Comparison of ENCODE assay signal across 10 cellular contexts in the genomic region with DNA sequence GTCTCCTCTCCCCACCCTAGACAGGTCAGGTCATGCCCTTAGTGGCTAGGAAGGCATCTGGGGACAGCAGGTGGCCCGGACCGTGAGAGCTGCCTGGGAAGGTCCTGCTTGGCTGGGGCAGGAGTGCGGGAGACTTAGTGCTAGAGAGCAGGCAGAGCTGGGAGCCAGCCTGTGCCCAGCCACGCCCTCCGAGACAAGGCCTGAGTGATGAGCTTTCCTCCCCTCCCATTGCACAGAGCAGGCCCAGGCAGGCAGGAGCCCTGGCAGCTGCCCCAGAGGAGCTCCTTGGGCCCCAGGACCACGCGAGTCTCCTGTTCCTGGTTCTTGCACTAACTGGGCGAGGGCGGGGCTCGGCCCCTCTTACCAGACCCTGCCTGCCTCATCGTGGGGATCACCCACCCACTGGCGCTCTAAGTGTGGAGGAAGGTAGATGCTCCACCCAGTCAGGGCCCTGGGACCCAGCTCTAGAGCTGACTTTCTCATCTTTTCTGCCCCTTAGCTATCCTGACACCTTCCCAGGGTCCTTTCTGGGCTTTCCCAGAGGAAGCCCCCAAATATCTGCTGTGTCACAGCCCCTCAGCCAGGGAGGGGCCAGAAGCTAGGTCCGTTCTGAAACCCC. TPM values are rescaled to one million over a fixed set of nuclear protein-coding genes. Genes with fewer than 3 reads are reported as not detected.
DNase-seq lines count a peak whose midpoint lies in the region; ATAC-seq and TF ChIP-seq lines count a peak whose summit lies in the region.
"Had no signal": no experiment of that assay in that cellular context is flagged by ENCODE, and none has a peak within 500 bp of the region (broad histone marks: within the 10 kb centered on the region; RNA-seq: fewer than 3 reads in every experiment).

No MANE protein-coding gene starts in this region.

- WGBS in mammary epithelial cell (ENCODE audit: low coverage, missing lambda C conversion rate) = 20% methylated on average over 5 of the region's 13 CpGs
- WGBS in psoas muscle, 3 donors = 59 to 80% (median 66%) methylated on average over 8 to 13 of the region's 13 CpGs

- peak overlapping the region; percentile 54 for H3K27ac ChIP-seq in mammary epithelial cell (ENCODE audit: insufficient read depth, low read depth, low read length)
- peak overlapping the region; percentile 69 for H3K27ac ChIP-seq in psoas muscle

- no peaks in the 10 kb centered on the region for H3K9me3 Mint-ChIP-seq in effector memory CD8-positive, alpha-beta T cell

- intact Hi-C loops in mammary epithelial cell (cut with micrococcal nuclease) = loop anchor here (1.0 kb wide), 1 partner anchor 30 kb away; no protein-coding TSS in a partner anchor
- intact Hi-C loops in psoas muscle (cut with DNase I) = no loop called here

- CTCF ChIA-PET in mammary epithelial cell (lab: Charles Lee; ENCODE audit: low non-redundant PET) = interaction anchor here (0.6 kb wide), 2 partner anchors 49 to 164 kb away, joined by 3 read pairs; a partner anchor contains a TSS

- H3K36me3 ChIP-seq in mammary epithelial cell (ENCODE audit: insufficient read depth, low read length) = no peaks in the 10 kb centered on the region
- no peaks in the 10 kb centered on the region for H3K36me3 ChIP-seq in psoas muscle (ENCODE audit: insufficient read depth in 1 of 2, low read depth in 1 of 2)

- in situ Hi-C loops in mammary epithelial cell (cut with MboI; ENCODE audit: low sequenced_read_pairs in 2 of 2) = no loop called here

- H3K9ac ChIP-seq in mammary epithelial cell (ENCODE audit: insufficient read depth, low read length) = no peak overlapping the region

- no peaks in the 10 kb centered on the region for H4K20me1 ChIP-seq in mammary epithelial cell (ENCODE audit: insufficient read depth, low read length)

- ATAC-seq in psoas muscle = peak; percentile 68 to 85 (median 76)
- ATAC-seq in effector memory CD8-positive, alpha-beta T cell (replicated peaks) = no peak

- no peaks in the 10 kb centered on the region for H3K79me2 ChIP-seq in mammary epithelial cell (ENCODE audit: insufficient read depth, low read length)

- H2AFZ ChIP-seq in mammary epithelial cell (ENCODE audit: low read depth, low read length) = peak overlapping the region; percentile 87

- no TSS peak for BruUV-seq in mammary epithelial cell (replicated peaks; lab: Mats Ljungman, UMichigan)

- H3K9me3 ChIP-seq in mammary epithelial cell (replicated peaks; ENCODE audit: insufficient read depth, low read length) = no peaks in the 10 kb centered on the region
- H3K9me3 ChIP-seq in psoas muscle = no peaks in the 10 kb centered on the region

- dilution Hi-C loops in mammary epithelial cell (cut with HindIII; ENCODE audit: low sequenced_read_pairs) = no loop called here

- DNase-seq in Daoy (ENCODE audit: low read depth) = peak; percentile 41
- DNase-seq in NCI-H2171 treated with DMSO at 0.1 percent for 48 hours (lab: John Stamatoyannopoulos, UW) = peak; percentile 96
- DNase-seq in mammary epithelial cell = peak; percentile 88
- DNase-seq in psoas muscle = peak in 1 of 2 donors; percentile 76
- DNase-seq in effector memory CD8-positive, alpha-beta T cell = no peak
- DNase-seq in activated gamma-delta T cell (lab: John Stamatoyannopoulos, UW) = no peak
- DNase-seq in activated naive CD4-positive, alpha-beta T cell treated with Interleukin-2 at 50 U/mL for 16 hours = no peak
- no peak for DNase-seq in 8988T
- DNase-seq: activated T-cell treated with anti-CD3 and anti-CD28 coated beads, Interleukin-2, amount 50 U/mL, for 1 hour had no signal

- H3K4me3 ChIP-seq in mammary epithelial cell (replicated peaks in 1 of 3; ENCODE audit: insufficient read depth in 1 of 3, low read depth in 2 of 3, low read length in 3 of 3) (peak overlapping the region in 1 of 3 experiments; percentile 8), psoas muscle (no peak overlapping the region)
- H3K4me3 ChIP-seq: lung had no signal

- H3K27me3 ChIP-seq in mammary epithelial cell (ENCODE audit: insufficient read depth, low read length) = no peaks in the 10 kb centered on the region
- H3K27me3 ChIP-seq in psoas muscle (ENCODE audit: insufficient read depth in 3 of 3, low read length in 2 of 3) = no peaks in the 10 kb centered on the region

- H3K27ac Mint-ChIP-seq in effector memory CD8-positive, alpha-beta T cell = peak overlapping the region in 1 of 2 donors; percentile 20

- peak overlapping the region; percentile 72 for H3K4me2 ChIP-seq in mammary epithelial cell (ENCODE audit: insufficient read depth, low read depth, low read length)

- H3K4me1 ChIP-seq in mammary epithelial cell (ENCODE audit: insufficient read depth, low read length) (peaks cover 23% of the 10 kb centered on the region), psoas muscle (peaks cover 40% of the 10 kb centered on the region)

- H3K4me1 Mint-ChIP-seq in effector memory CD8-positive, alpha-beta T cell (ENCODE audit: low read depth in 2 of 2) = no peaks in the 10 kb centered on the region

- H3K4me3 Mint-ChIP-seq in effector memory CD8-positive, alpha-beta T cell = no peak overlapping the region

- no peaks in the 10 kb centered on the region for H3K36me3 Mint-ChIP-seq in effector memory CD8-positive, alpha-beta T cell (ENCODE audit: insufficient read depth)

- TF ChIP-seq CTCF in mammary epithelial cell (conservative IDR thresholded peaks at IDR 0.05 in 1 of 2, IDR thresholded peaks at IDR 0.05 in 1 of 2; ENCODE audit: extremely low read depth in 1 of 2, insufficient read depth in 1 of 2, low read depth in 1 of 2, low read length in 2 of 2) (no peak), psoas muscle (IDR thresholded peaks at IDR 0.05) (no peak)

- no peaks in the 10 kb centered on the region for H3K27me3 Mint-ChIP-seq in effector memory CD8-positive, alpha-beta T cell

RNA-seq across cellular contexts. Expression of a gene that starts 44.9 kb away (rescaled TPM):
- total RNA-seq in Daoy (2014; rRNA removed; shearing (Covaris generic)) = 19.4 and 47.1 TPM in 2 replicates
- total RNA-seq in mammary epithelial cell (10 to 100 TPM; 11.4 to 13.2 TPM), psoas muscle (100 to 1,000 TPM; 151 to 206 (median 182) TPM)
- polyA plus RNA-seq in mammary epithelial cell (6.6 TPM), psoas muscle (100 to 1,000 TPM; 147 to 281 (median 177) TPM)
- not detected for polyA minus RNA-seq in mammary epithelial cell

Comparison
In these comparisons a context has a peak if more than half of its experiments do, and no peak if none do; other contexts are left out.
1. DNase-seq: peak in Daoy (single experiment), NCI-H2171 treated with DMSO at 0.1 percent for 48 hours (single experiment) and mammary epithelial cell (single experiment); none in effector memory CD8-positive, alpha-beta T cell (0 of 3), activated gamma-delta T cell (single experiment), activated naive CD4-positive, alpha-beta T cell treated with Interleukin-2 at 50 U/mL for 16 hours (single experiment) and 8988T (single experiment).